15 cellular contexts compared by ENCODE assay signal in genomic region chr14:29810657-29811056, GRCh38.
A peak's percentile ranks its signal among the peaks of the same experiment; 100 is the strongest.
DNase-seq lines count a peak whose midpoint lies in the region; ATAC-seq, FAIRE-seq and TF ChIP-seq lines count a peak whose summit lies in the region.
"Had no signal": no experiment of that assay in that cellular context is flagged by ENCODE, and none has a peak within 500 bp of the region (broad histone marks: within the 10 kb centered on the region; RNA-seq: fewer than 3 reads in every experiment).

No MANE protein-coding gene starts in this region.

- H3K4me1 Mint-ChIP-seq in brain = peaks cover 47% of the 10 kb centered on the region

- H3K4me3 Mint-ChIP-seq in brain = no peak overlapping the region
- H3K4me3 Mint-ChIP-seq: memory B cell had no signal

- no peaks in the 10 kb centered on the region for H3K9me3 ChIP-seq in small intestine (ENCODE audit: control insufficient read depth, low read depth)

- no peaks in the 10 kb centered on the region for H3K27me3 ChIP-seq in small intestine (ENCODE audit: control insufficient read depth in 2 of 2, insufficient read depth in 2 of 2, low read length in 2 of 2)

- H3K36me3 ChIP-seq in small intestine (ENCODE audit: control insufficient read depth in 2 of 2, insufficient read depth in 2 of 2, low read length in 2 of 2) = no peaks in the 10 kb centered on the region

- TF ChIP-seq CTCF in brain (conservative IDR thresholded peaks at IDR 0.05) = no peak

- H3K27ac Mint-ChIP-seq in brain = peak overlapping the region in 3 of 5 experiments; percentile 29 to 86 (median 65)
- H3K27ac Mint-ChIP-seq: memory B cell had no signal

- peaks cover 0 to 12% (median 3%) of the 10 kb centered on the region in 5 experiments for H3K9me3 Mint-ChIP-seq in brain

- H3K4me1 ChIP-seq in small intestine (ENCODE audit: control insufficient read depth in 2 of 2, insufficient read depth in 1 of 2, low read depth in 1 of 2, low read length in 1 of 2) = peaks cover 0 to 4% of the 10 kb centered on the region in 2 donors

- no peak for FAIRE-seq in small intestine (lab: Jason Lieb, UNC)
- FAIRE-seq: endometrium, GM18507 had no signal

- H3K27ac ChIP-seq in small intestine (ENCODE audit: low read depth in 1 of 2, low read length in 1 of 2) = no peak overlapping the region

- H3K36me3 Mint-ChIP-seq in brain = no peaks in the 10 kb centered on the region

- no peak for ATAC-seq in HG02798 (IDR thresholded peaks at IDR 0.05; ENCODE audit: poor library complexity, unreplicated experiment)
- ATAC-seq in HG02852 (IDR thresholded peaks at IDR 0.05; ENCODE audit: unreplicated experiment) = no peak
- ATAC-seq: activated CD4-positive, CD25-positive, alpha-beta regulatory T cell treated with anti-CD3 and anti-CD28 coated beads, Interleukin-2, amount 50 U/mL, for 24 hours had no signal

- H3K27me3 Mint-ChIP-seq in brain = peaks cover 4% of the 10 kb centered on the region
- H3K27me3 Mint-ChIP-seq: memory B cell had no signal

- DNase-seq in NCI-H2227 treated with DMSO at 0.1 percent for 48 hours (lab: John Stamatoyannopoulos, UW) (peak; percentile 37), NCI-H2227 (lab: John Stamatoyannopoulos, UW; ENCODE audit: unreplicated experiment) (no peak), NCI-H2081 (lab: John Stamatoyannopoulos, UW) (peak; percentile 79 to 95), small intestine (peak; percentile 9)
- no peak for DNase-seq in activated T-cell treated with anti-CD3 and anti-CD28 coated beads, Interleukin-2, amount 50 U/mL, for 48 hours
- DNase-seq: ACHN; KBM-7; stimulated activated CD4-positive, alpha-beta T cell treated with anti-CD3 and anti-CD28 coated beads, Interleukin-15, amount 100 ng/mL, for 24 hours had no signal

- H3K4me3 ChIP-seq in small intestine (ENCODE audit: low read depth in 1 of 2, low read length in 2 of 2) = no peak overlapping the region

Comparison
In these comparisons a context has a peak if more than half of its experiments do, and no peak if none do; other contexts are left out.
1. DNase-seq: peak in NCI-H2227 treated with DMSO at 0.1 percent for 48 hours (single experiment), NCI-H2081 (2 of 2) and small intestine (single experiment); none in NCI-H2227 (single experiment) and activated T-cell treated with anti-CD3 and anti-CD28 coated beads, Interleukin-2, amount 50 U/mL, for 48 hours (0 of 2).